ENCODE assay signal across 36 cellular contexts in genomic region chr1:33369081-33369480, GRCh38. TPM values are rescaled to one million over a fixed set of nuclear protein-coding genes. Genes with fewer than 3 reads are reported as not detected.
"Had no signal": no experiment of that assay in that cellular context is flagged by ENCODE, and none has a peak within 500 bp of the region (broad histone marks: within the 10 kb centered on the region; RNA-seq: fewer than 3 reads in every experiment).

No MANE protein-coding gene starts in this region.

- H3K9me3 ChIP-seq: left ventricle myocardium inferior, mucosa of descending colon, ovary, right atrium auricular region, right lobe of liver, tibial nerve, uterus had no signal

- H2AFZ ChIP-seq: hepatocyte had no signal

- DNase-seq: islet precursor cell; left ventricle myocardium inferior; midbrain; mucosa of descending colon; naive thymus-derived CD4-positive, alpha-beta T cell; ovary; right lobe of liver; stimulated activated CD4-positive, alpha-beta T cell treated with anti-CD3 and anti-CD28 coated beads, Interleukin-1b, Interleukin-23, amount 100 ng/mL, for 48 hours; stimulated activated CD4-positive, alpha-beta T cell treated with anti-CD3 and anti-CD28 coated beads, Interleukin-2, amount 100 ng/mL, for 48 hours; stimulated activated CD4-positive, alpha-beta T cell treated with anti-CD3 and anti-CD28 coated beads, Interleukin-4, amount 100 ng/mL, for 4 hours; stimulated activated CD8-positive, alpha-beta memory T cell treated with anti-CD3 and anti-CD28 coated beads, Interleukin-4, amount 100 ng/mL, for 48 hours; stimulated activated naive CD4-positive, alpha-beta T cell treated with Interleukin-2 at 50 U/mL for 16 hours; stimulated activated naive CD8-positive, alpha-beta T cell treated with anti-CD3 and anti-CD28 coated beads, Interleukin-15, amount 100 ng/mL, for 72 hours; substantia nigra; uterus had no signal

- H3K4me1 Mint-ChIP-seq: memory B cell; stimulated activated naive CD8-positive, alpha-beta T cell treated with anti-CD3 and anti-CD28 coated beads, Interleukin-15, amount 100 ng/mL, for 72 hours had no signal

- H3K27me3 ChIP-seq: hepatocyte, ovary, right atrium auricular region, right lobe of liver, tibial nerve, uterus had no signal

- H3K27ac Mint-ChIP-seq: memory B cell; natural killer cell treated with Interleukin-12 subunit alpha and Interleukin-12 subunit beta and Interleukin-15 and Interleukin-18, amount 100 ng/mL, for 72 hours; progenitor cell of endocrine pancreas; stimulated activated memory B cell treated with anti-CD40 and anti-IgM and Interleukin-4, amounts not matched to agents 10 μg/mL and 1 μg/mL and 100 μg/mL, for 72 hours; stimulated activated naive CD8-positive, alpha-beta T cell treated with anti-CD3 and anti-CD28 coated beads, Interleukin-15, amount 100 ng/mL, for 72 hours; type B pancreatic cell had no signal

- H3K4me1 ChIP-seq: right lobe of liver had no signal

- H3K9me3 Mint-ChIP-seq: memory B cell; naive thymus-derived CD4-positive, alpha-beta T cell; natural killer cell treated with Interleukin-12 subunit alpha and Interleukin-12 subunit beta and Interleukin-15 and Interleukin-18, amount 100 ng/mL, for 72 hours; neural crest cell; stimulated activated memory B cell treated with anti-CD40 and anti-IgM and Interleukin-4, amounts not matched to agents 10 μg/mL and 1 μg/mL and 100 μg/mL, for 72 hours; stimulated activated naive CD8-positive, alpha-beta T cell treated with anti-CD3 and anti-CD28 coated beads, Interleukin-15, amount 100 ng/mL, for 72 hours; type B pancreatic cell had no signal

- H3K27ac ChIP-seq: hepatocyte, ovary, right lobe of liver, uterus had no signal

- H3K4me2 ChIP-seq: hepatocyte, smooth muscle cell had no signal

- H3K36me3 Mint-ChIP-seq: memory B cell; naive thymus-derived CD4-positive, alpha-beta T cell; natural killer cell treated with Interleukin-12 subunit alpha and Interleukin-12 subunit beta and Interleukin-15 and Interleukin-18, amount 100 ng/mL, for 72 hours; stimulated activated memory B cell treated with anti-CD40 and anti-IgM and Interleukin-4, amounts not matched to agents 10 μg/mL and 1 μg/mL and 100 μg/mL, for 72 hours had no signal

- H3K36me3 ChIP-seq: ovary, right atrium auricular region, right lobe of liver, uterus had no signal

- H3K4me3 Mint-ChIP-seq: memory B cell; naive thymus-derived CD4-positive, alpha-beta T cell; natural killer cell treated with Interleukin-12 subunit alpha and Interleukin-12 subunit beta and Interleukin-15 and Interleukin-18, amount 100 ng/mL, for 72 hours; neural crest cell; stimulated activated memory B cell treated with anti-CD40 and anti-IgM and Interleukin-4, amounts not matched to agents 10 μg/mL and 1 μg/mL and 100 μg/mL, for 72 hours; stimulated activated naive CD8-positive, alpha-beta T cell treated with anti-CD3 and anti-CD28 coated beads, Interleukin-15, amount 100 ng/mL, for 72 hours; type B pancreatic cell had no signal

- ATAC-seq: mucosa of descending colon; naive thymus-derived CD4-positive, alpha-beta T cell; natural killer cell treated with Interleukin-12 subunit alpha and Interleukin-12 subunit beta and Interleukin-15 and Interleukin-18, amount 100 ng/mL, for 72 hours; right lobe of liver; stimulated activated memory B cell treated with anti-CD40 and anti-IgM and Interleukin-4, amounts not matched to agents 10 μg/mL and 1 μg/mL and 100 μg/mL, for 72 hours; stimulated activated naive CD8-positive, alpha-beta T cell treated with anti-CD3 and anti-CD28 coated beads, Interleukin-15, amount 100 ng/mL, for 72 hours had no signal

- H3K27me3 Mint-ChIP-seq: type B pancreatic cell had no signal

- H3K4me3 ChIP-seq: hepatocyte, left ventricle myocardium inferior, lung, mucosa of descending colon, ovary, right atrium auricular region, right lobe of liver, smooth muscle cell, tibial nerve, uterus had no signal

RNA-seq across cellular contexts. Expression of gene A3GALT2, which starts 48.2 kb away (rescaled TPM):
- total RNA-seq: hepatocyte; kidney epithelial cell; left ventricle myocardium inferior; lower leg skin; mesenteric fat pad; mucosa of descending colon; naive thymus-derived CD4-positive, alpha-beta T cell; natural killer cell treated with Interleukin-12 subunit alpha and Interleukin-12 subunit beta and Interleukin-15 and Interleukin-18, amount 100 ng/mL, for 72 hours; neural crest cell; omental fat pad; ovary; pulmonary artery endothelial cell; renal cortical epithelial cell; right atrium auricular region; right lobe of liver; skeletal muscle tissue; smooth muscle cell; temporal lobe; ureter had no signal
- polyA plus RNA-seq: hepatocyte; naive thymus-derived CD4-positive, alpha-beta T cell; ovary; smooth muscle cell; thymus had no signal
